Comparison of ENCODE assay signal across 13 cellular contexts in the genomic region with DNA sequence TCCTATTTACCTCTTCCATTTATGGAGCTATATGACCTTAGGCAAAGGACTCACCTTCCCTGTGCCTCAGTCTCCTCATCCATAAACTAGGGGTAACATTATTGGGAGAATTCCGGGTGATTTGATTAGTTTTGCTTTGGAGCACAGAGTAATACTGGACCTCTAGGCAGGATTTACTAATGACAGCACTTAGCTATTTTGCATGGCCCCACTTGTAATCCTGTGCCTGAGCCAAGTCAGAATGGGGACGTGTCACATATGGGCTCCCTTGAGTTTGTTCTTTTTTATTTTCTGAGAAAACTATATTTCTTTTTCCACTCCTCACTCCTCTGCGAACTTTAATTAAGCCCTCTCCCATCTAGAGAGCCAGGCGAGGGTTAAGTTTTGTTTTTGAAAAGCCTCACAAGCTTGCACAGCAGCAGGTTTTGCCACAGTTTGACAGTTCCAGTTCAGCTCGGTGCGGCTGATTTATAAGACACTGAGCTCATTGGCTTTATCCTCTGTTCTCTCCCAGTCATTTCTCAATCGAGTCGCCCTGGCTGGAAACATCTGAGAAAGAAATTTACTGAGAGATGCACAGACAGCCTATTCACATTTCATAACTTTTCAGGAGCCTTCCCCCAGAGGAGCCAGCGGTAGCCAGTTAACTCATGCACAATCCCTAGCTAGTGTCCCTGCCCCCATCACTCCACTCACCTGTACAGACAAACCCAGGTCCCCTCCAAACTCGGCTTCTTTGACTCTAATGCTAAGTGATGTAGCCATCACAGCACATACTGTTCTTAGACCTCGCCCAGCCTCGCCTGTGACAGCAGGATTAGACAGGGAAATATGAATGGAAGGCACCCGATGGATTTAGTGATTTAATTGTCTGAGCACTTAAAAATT.
DNase-seq lines count a peak whose midpoint lies in the region; ATAC-seq and TF ChIP-seq lines count a peak whose summit lies in the region.
"Had no signal": no experiment of that assay in that cellular context is flagged by ENCODE, and none has a peak within 500 bp of the region (broad histone marks: within the 10 kb centered on the region; RNA-seq: fewer than 3 reads in every experiment).

No MANE protein-coding gene starts in this region.

- H3K4me3 Mint-ChIP-seq in stimulated activated naive CD8-positive, alpha-beta T cell treated with anti-CD3 and anti-CD28 coated beads, Interleukin-15, amount 100 ng/mL, for 72 hours = no peak overlapping the region
- H3K4me3 Mint-ChIP-seq: activated naive CD4-positive, alpha-beta T cell treated with anti-CD3 and anti-CD28 coated beads for 36 hours; dendritic cell treated with granulocyte-macrophage colony-stimulating factor and Interleukin-4, amounts not matched to agents 40 ng/mL and 50 ng/mL, for 4 days had no signal

- in situ Hi-C loops in G401 (cut with HindIII; ENCODE audit: low sequenced_read_pairs) = no loop called here

- intact Hi-C loops in lower lobe of right lung (cut with DNase I) = no loop called here
- intact Hi-C loops in sciatic nerve (cut with DNase I) = no loop called here

- H3K27ac ChIP-seq in lower lobe of right lung = peak overlapping the region; percentile 43

- no peaks in the 10 kb centered on the region for H3K9me3 Mint-ChIP-seq in activated naive CD4-positive, alpha-beta T cell treated with anti-CD3 and anti-CD28 coated beads, Interleukin-2, amount 50 U/mL, for 72 hours
- H3K9me3 Mint-ChIP-seq in stimulated activated naive CD8-positive, alpha-beta T cell treated with anti-CD3 and anti-CD28 coated beads, Interleukin-15, amount 100 ng/mL, for 72 hours = no peaks in the 10 kb centered on the region
- H3K9me3 Mint-ChIP-seq: activated naive CD4-positive, alpha-beta T cell treated with anti-CD3 and anti-CD28 coated beads for 36 hours; dendritic cell treated with granulocyte-macrophage colony-stimulating factor and Interleukin-4, amounts not matched to agents 40 ng/mL and 50 ng/mL, for 4 days had no signal

- peak; percentile 47 to 52 for ATAC-seq in lower lobe of right lung
- peak; percentile 88 for ATAC-seq in sciatic nerve
- no peak for ATAC-seq in activated naive CD4-positive, alpha-beta T cell treated with anti-CD3 and anti-CD28 coated beads, Interleukin-2, amount 50 U/mL, for 72 hours
- no peak for ATAC-seq in stimulated activated naive CD8-positive, alpha-beta T cell treated with anti-CD3 and anti-CD28 coated beads, Interleukin-15, amount 100 ng/mL, for 72 hours
- ATAC-seq: K562 had no signal

- TF ChIP-seq CTCF in lower lobe of right lung (IDR thresholded peaks at IDR 0.05) = no peak

- peaks cover 4% of the 10 kb centered on the region for H3K4me1 ChIP-seq in lower lobe of right lung

- no peaks in the 10 kb centered on the region for H3K27me3 ChIP-seq in lower lobe of right lung (ENCODE audit: low read depth)

- no peaks in the 10 kb centered on the region for H3K4me1 Mint-ChIP-seq in stimulated activated naive CD8-positive, alpha-beta T cell treated with anti-CD3 and anti-CD28 coated beads, Interleukin-15, amount 100 ng/mL, for 72 hours

- no peak overlapping the region for H3K27ac Mint-ChIP-seq in activated naive CD4-positive, alpha-beta T cell treated with anti-CD3 and anti-CD28 coated beads, Interleukin-2, amount 50 U/mL, for 72 hours
- no peak overlapping the region for H3K27ac Mint-ChIP-seq in stimulated activated naive CD8-positive, alpha-beta T cell treated with anti-CD3 and anti-CD28 coated beads, Interleukin-15, amount 100 ng/mL, for 72 hours
- H3K27ac Mint-ChIP-seq: activated naive CD4-positive, alpha-beta T cell treated with anti-CD3 and anti-CD28 coated beads for 36 hours; dendritic cell treated with granulocyte-macrophage colony-stimulating factor and Interleukin-4, amounts not matched to agents 40 ng/mL and 50 ng/mL, for 4 days had no signal

- H3K27me3 Mint-ChIP-seq in stimulated activated naive CD8-positive, alpha-beta T cell treated with anti-CD3 and anti-CD28 coated beads, Interleukin-15, amount 100 ng/mL, for 72 hours = peaks cover 6% of the 10 kb centered on the region

- peak; percentile 76 for DNase-seq in G401 (ENCODE audit: low spot score)
- DNase-seq in cerebellar cortex (ENCODE audit: low spot score) = peak; percentile 92
- DNase-seq in lower lobe of right lung = no peak
- no peak for DNase-seq in sciatic nerve (ENCODE audit: low spot score)
- no peak for DNase-seq in activated naive CD4-positive, alpha-beta T cell treated with anti-CD3 and anti-CD28 coated beads, Interleukin-2, amount 50 U/mL, for 72 hours (ENCODE audit: low spot score in 2 of 2)
- DNase-seq in NCI-H1930 (lab: John Stamatoyannopoulos, UW) = no peak
- no peak for DNase-seq in HCEC 1CT
- no peak for DNase-seq in stimulated activated naive CD8-positive, alpha-beta T cell treated with anti-CD3 and anti-CD28 coated beads, Interleukin-15, amount 100 ng/mL, for 72 hours
- DNase-seq: activated naive CD4-positive, alpha-beta T cell treated with anti-CD3 and anti-CD28 coated beads for 36 hours; foreskin melanocyte; NCI-H187 had no signal

- no peaks in the 10 kb centered on the region for H3K36me3 ChIP-seq in lower lobe of right lung

- no peak overlapping the region for H3K4me3 ChIP-seq in lower lobe of right lung
- H3K4me3 ChIP-seq: K562 had no signal

- no peaks in the 10 kb centered on the region for H3K9me3 ChIP-seq in lower lobe of right lung

- no peaks in the 10 kb centered on the region for H3K36me3 Mint-ChIP-seq in activated naive CD4-positive, alpha-beta T cell treated with anti-CD3 and anti-CD28 coated beads, Interleukin-2, amount 50 U/mL, for 72 hours

Comparison
In these comparisons a context has a peak if more than half of its experiments do, and no peak if none do; other contexts are left out.
1. DNase-seq: peak in G401 (single experiment) and cerebellar cortex (single experiment); none in lower lobe of right lung (single experiment), sciatic nerve (single experiment), activated naive CD4-positive, alpha-beta T cell treated with anti-CD3 and anti-CD28 coated beads, Interleukin-2, amount 50 U/mL, for 72 hours (0 of 2), NCI-H1930 (0 of 2), HCEC 1CT (single experiment) and stimulated activated naive CD8-positive, alpha-beta T cell treated with anti-CD3 and anti-CD28 coated beads, Interleukin-15, amount 100 ng/mL, for 72 hours (0 of 2).
2. ATAC-seq: peak in lower lobe of right lung (2 of 2) and sciatic nerve (single experiment); none in activated naive CD4-positive, alpha-beta T cell treated with anti-CD3 and anti-CD28 coated beads, Interleukin-2, amount 50 U/mL, for 72 hours (0 of 2) and stimulated activated naive CD8-positive, alpha-beta T cell treated with anti-CD3 and anti-CD28 coated beads, Interleukin-15, amount 100 ng/mL, for 72 hours (single experiment).